8 cellular contexts compared by ENCODE assay signal in genomic region chr5:32076699-32077695, GRCh38.
DNase-seq lines count a peak whose midpoint lies in the region; ATAC-seq and TF ChIP-seq lines count a peak whose summit lies in the region.

No MANE protein-coding gene starts in this region.

- TF ChIP-seq CTCF in WERI-Rb-1 (IDR thresholded peaks at IDR 0.05; ENCODE audit: low read depth, low read length) (peak; percentile 35; the same call in 1 of the 2 replicates), fibroblast of pulmonary artery (IDR thresholded peaks at IDR 0.05; ENCODE audit: low read length, missing control alignments) (peak; percentile 81), osteocyte (IDR thresholded peaks at IDR 0.05) (peak; percentile 86)

- no peak overlapping the region for H3K4me3 ChIP-seq in CD4-positive, alpha-beta memory T cell (ENCODE audit: low read length in 2 of 2)
- H3K4me3 ChIP-seq in WERI-Rb-1 (ENCODE audit: low read depth, low read length) (no peak overlapping the region), fibroblast of pulmonary artery (replicated peaks; ENCODE audit: low read depth, low read length) (no peak overlapping the region)

- no peaks in the 10 kb centered on the region for H3K36me3 ChIP-seq in CD4-positive, alpha-beta memory T cell (ENCODE audit: insufficient read depth, low read length)
- H3K36me3 ChIP-seq in WERI-Rb-1, result no peaks in the 10 kb centered on the region; the same call in 1 of the 2 replicates

- POLR2A ChIA-PET in CD4-positive, alpha-beta memory T cell (lab: Charles Lee; ENCODE audit: partially characterized antibody), result interaction anchor here (0.9 kb wide), 1 partner anchor 545 kb away, joined by 3 read pairs; the partner anchor contains the start of genes C5orf22 and DROSHA

- intact Hi-C loops in CD4-positive, alpha-beta memory T cell (cut with micrococcal nuclease), result loop anchor here (1.0 kb wide), 1 partner anchor 496 kb away; no protein-coding TSS in a partner anchor

- no peaks in the 10 kb centered on the region for H3K4me1 Mint-ChIP-seq in CD4-positive, alpha-beta memory T cell
- peaks cover 6% of the 10 kb centered on the region for H3K4me1 Mint-ChIP-seq in osteocyte (ENCODE audit: unreplicated experiment)

- ATAC-seq in GM19372 (IDR thresholded peaks at IDR 0.05; ENCODE audit: low read depth, unreplicated experiment), result peak; percentile 56
- ATAC-seq in HG03432 (IDR thresholded peaks at IDR 0.05; ENCODE audit: unreplicated experiment), result no peak
- ATAC-seq in GM18520 (IDR thresholded peaks at IDR 0.05; ENCODE audit: unreplicated experiment), result no peak

- H3K27ac Mint-ChIP-seq in CD4-positive, alpha-beta memory T cell, result no peak overlapping the region
- no peak overlapping the region for H3K27ac Mint-ChIP-seq in osteocyte (ENCODE audit: unreplicated experiment)

- no peak overlapping the region for H3K27ac ChIP-seq in CD4-positive, alpha-beta memory T cell (ENCODE audit: low read depth, low read length)
- no peak overlapping the region for H3K27ac ChIP-seq in WERI-Rb-1

- no peaks in the 10 kb centered on the region for H3K9me3 Mint-ChIP-seq in CD4-positive, alpha-beta memory T cell
- H3K9me3 Mint-ChIP-seq in osteocyte (ENCODE audit: unreplicated experiment), result no peaks in the 10 kb centered on the region

- DNase-seq in CD4-positive, alpha-beta memory T cell, result peak in 4 of 5 donors; percentile 19 to 44 (median 32)
- DNase-seq in NCI-H2107 treated with DMSO at 0.1 percent for 48 hours (lab: John Stamatoyannopoulos, UW; ENCODE audit: unreplicated experiment) (peak; percentile 59), WERI-Rb-1 (peak; percentile 56), fibroblast of pulmonary artery (ENCODE audit: low read depth) (peak; percentile 76), osteocyte (ENCODE audit: extremely low spot score, unreplicated experiment) (no peak)

- CTCF ChIA-PET in CD4-positive, alpha-beta memory T cell (lab: Charles Lee; ENCODE audit: partially characterized antibody), result interaction anchor here (0.6 to 1.8 kb wide), 16 partner anchors 8 to 497 kb away, joined by 3 to 12 read pairs (median 4); no protein-coding TSS in a partner anchor

- H3K27me3 Mint-ChIP-seq in CD4-positive, alpha-beta memory T cell, result peaks cover 0 to 1% of the 10 kb centered on the region in 2 donors
- H3K27me3 Mint-ChIP-seq in osteocyte (ENCODE audit: unreplicated experiment), result no peaks in the 10 kb centered on the region

- no peaks in the 10 kb centered on the region for H3K9me3 ChIP-seq in CD4-positive, alpha-beta memory T cell (ENCODE audit: control insufficient read depth in 1 of 2, low read length in 2 of 2)
- H3K9me3 ChIP-seq in WERI-Rb-1 (ENCODE audit: severe bottlenecking), result peaks cover 3% of the 10 kb centered on the region

- no peak overlapping the region for H3K4me3 Mint-ChIP-seq in CD4-positive, alpha-beta memory T cell
- no peak overlapping the region for H3K4me3 Mint-ChIP-seq in osteocyte (ENCODE audit: unreplicated experiment)

- no peaks in the 10 kb centered on the region for H3K36me3 Mint-ChIP-seq in CD4-positive, alpha-beta memory T cell
- no peaks in the 10 kb centered on the region for H3K36me3 Mint-ChIP-seq in osteocyte (ENCODE audit: unreplicated experiment)

- no peaks in the 10 kb centered on the region for H3K27me3 ChIP-seq in CD4-positive, alpha-beta memory T cell (ENCODE audit: insufficient read depth, low read length)
- no peaks in the 10 kb centered on the region for H3K27me3 ChIP-seq in WERI-Rb-1 (ENCODE audit: insufficient read depth, low read depth, severe bottlenecking)

- no peaks in the 10 kb centered on the region for H3K4me1 ChIP-seq in CD4-positive, alpha-beta memory T cell (ENCODE audit: insufficient read depth, low read length)

Comparison
In these comparisons a context has a peak if more than half of its experiments do, and no peak if none do; other contexts are left out.
1. CTCF ChIP-seq: peak in every context shown above with its lines; median percentile 86 in osteocyte; 81 in fibroblast of pulmonary artery; 35 in WERI-Rb-1.